8 cellular contexts compared by ENCODE assay signal in genomic region chr5:159310492-159310891, GRCh38. TPM values are rescaled to one million over a fixed set of nuclear protein-coding genes. Genes with fewer than 3 reads are reported as not detected.
DNase-seq lines count a peak whose midpoint lies in the region; ATAC-seq, FAIRE-seq and TF ChIP-seq lines count a peak whose summit lies in the region.

No MANE protein-coding gene starts in this region.

- H3K4me3 ChIP-seq in CD8-positive, alpha-beta memory T cell (ENCODE audit: low read length), result peak overlapping the region; percentile 35
- H3K4me3 ChIP-seq in Karpas-422 (ENCODE audit: low read length) (peak overlapping the region; percentile 37; the same call in 1 of the 2 replicates), transverse colon (peak overlapping the region in 3 of 4 donors; percentile 6 to 42 (median 9))

- no peaks in the 10 kb centered on the region for H3K9me3 ChIP-seq in CD8-positive, alpha-beta memory T cell (ENCODE audit: low read length)
- H3K9me3 ChIP-seq in Karpas-422 (ENCODE audit: low read length) (no peaks in the 10 kb centered on the region), transverse colon (no peaks in the 10 kb centered on the region)

- in situ Hi-C loops in transverse colon (cut with MboI; ENCODE audit: low pct_ligation_motif_present in 1 of 4, low pct_unique_long_range_greater_than_20kb in 1 of 4, low sequenced_read_pairs in 3 of 4), result loop anchor here in 2 of 4 donors (10.0 to 25.0 kb wide), 2 partner anchors 156 to 677 kb away; no protein-coding TSS in a partner anchor

- FAIRE-seq in frontal cortex (lab: Jason Lieb, UNC), result no peak

- peak overlapping the region; percentile 45 for H3K4me2 ChIP-seq in Karpas-422 (ENCODE audit: low read depth, low read length, poor library complexity, severe bottlenecking)

- H3K4me1 Mint-ChIP-seq in CD8-positive, alpha-beta memory T cell, result peaks cover 3 to 8% (median 5%) of the 10 kb centered on the region in 3 donors
- H3K4me1 Mint-ChIP-seq in activated naive CD8-positive, alpha-beta T cell (ENCODE audit: low read depth), result peaks cover 9% of the 10 kb centered on the region

- ATAC-seq in left lobe of liver, result peak; percentile 16

- POLR2A ChIA-PET in CD8-positive, alpha-beta memory T cell (lab: Charles Lee), result no interaction called here

- no peaks in the 10 kb centered on the region for H3K36me3 ChIP-seq in CD8-positive, alpha-beta memory T cell (ENCODE audit: insufficient read depth, low read length)
- H3K36me3 ChIP-seq in Karpas-422 (ENCODE audit: insufficient read depth, low read length) (no peaks in the 10 kb centered on the region), transverse colon (no peaks in the 10 kb centered on the region)

- WGBS in transverse colon (ENCODE audit: low coverage in 1 of 2), 2 donors, result 5 to 80% methylated on average over 1 to 27 of the region's 27 CpGs

- peaks cover 14% of the 10 kb centered on the region for H3K27me3 ChIP-seq in CD8-positive, alpha-beta memory T cell (ENCODE audit: insufficient read depth, low read length, poor library complexity, severe bottlenecking)
- H3K27me3 ChIP-seq in Karpas-422 (ENCODE audit: low read length), result no peaks in the 10 kb centered on the region
- H3K27me3 ChIP-seq in transverse colon, result peaks cover 37% of the 10 kb centered on the region

- peak in 1 of 5 donors; percentile 13 for DNase-seq in CD8-positive, alpha-beta memory T cell
- DNase-seq in Karpas-422 (peak; percentile 53), left lobe of liver (ENCODE audit: low spot score) (no peak), transverse colon (peak; percentile 55), frontal cortex (ENCODE audit: low spot score in 2 of 2) (no peak), erythroblast (lab: John Stamatoyannopoulos, UW) (no peak), OCI-M1 (lab: John Stamatoyannopoulos, UW) (no peak)

- CTCF ChIA-PET in CD8-positive, alpha-beta memory T cell (lab: Charles Lee), result interaction anchor here (0.8 to 1.9 kb wide), 3 partner anchors 11 to 154 kb away, joined by 3 to 8 read pairs (median 3); no protein-coding TSS in a partner anchor

- no peaks in the 10 kb centered on the region for H4K20me1 ChIP-seq in Karpas-422 (ENCODE audit: insufficient read depth, low read depth, low read length)

- H3K4me1 ChIP-seq in CD8-positive, alpha-beta memory T cell (ENCODE audit: insufficient read depth, low read length), result peaks cover 10% of the 10 kb centered on the region
- H3K4me1 ChIP-seq in Karpas-422 (ENCODE audit: low read length) (peaks cover 8% of the 10 kb centered on the region), transverse colon (peaks cover 0 to 11% (median 4%) of the 10 kb centered on the region in 4 donors)

- H3K9me3 Mint-ChIP-seq in CD8-positive, alpha-beta memory T cell, result no peaks in the 10 kb centered on the region
- no peaks in the 10 kb centered on the region for H3K9me3 Mint-ChIP-seq in activated naive CD8-positive, alpha-beta T cell (ENCODE audit: low read depth)

- H3K4me3 Mint-ChIP-seq in CD8-positive, alpha-beta memory T cell, result peak overlapping the region in 3 of 7 donors; percentile 33 to 68 (median 38)
- peak overlapping the region; percentile 43 for H3K4me3 Mint-ChIP-seq in activated naive CD8-positive, alpha-beta T cell

- no peak overlapping the region for H3K27ac Mint-ChIP-seq in CD8-positive, alpha-beta memory T cell
- no peak overlapping the region for H3K27ac Mint-ChIP-seq in activated naive CD8-positive, alpha-beta T cell

- H3K9me2 ChIP-seq in Karpas-422 (replicated peaks; ENCODE audit: insufficient read depth, low read length), result no peaks in the 10 kb centered on the region

- H3K36me3 Mint-ChIP-seq in CD8-positive, alpha-beta memory T cell, result peaks cover 0 to 1% (median 0%) of the 10 kb centered on the region in 3 donors
- no peaks in the 10 kb centered on the region for H3K36me3 Mint-ChIP-seq in activated naive CD8-positive, alpha-beta T cell

- no peak for TF ChIP-seq CTCF in transverse colon (IDR thresholded peaks at IDR 0.05)

- no peak overlapping the region for H3K9ac ChIP-seq in Karpas-422 (ENCODE audit: low read length)

- H3K27ac ChIP-seq in CD8-positive, alpha-beta memory T cell (ENCODE audit: low read depth, low read length), result no peak overlapping the region
- H3K27ac ChIP-seq in Karpas-422 (ENCODE audit: low read length), result no peak overlapping the region
- no peak overlapping the region for H3K27ac ChIP-seq in transverse colon

- no peak for TF ChIP-seq EP300 in transverse colon (IDR thresholded peaks at IDR 0.05; ENCODE audit: low read depth)

- TF ChIP-seq POLR2A in transverse colon (IDR thresholded peaks at IDR 0.05) (no peak), erythroblast (IDR thresholded peaks at IDR 0.05; ENCODE audit: low read length) (no peak)

- H3K79me2 ChIP-seq in Karpas-422 (ENCODE audit: low read length), result no peaks in the 10 kb centered on the region

- 0 out of 2 replicates have a peak overlapping the region, but pooled peaks have one; percentile 21 for H2AFZ ChIP-seq in Karpas-422 (ENCODE audit: low read length)

- intact Hi-C loops in transverse colon (cut with DNase I; ENCODE audit: low total_unique reads), result no loop called here

- peaks cover 1 to 53% of the 10 kb centered on the region in 2 donors for H3K27me3 Mint-ChIP-seq in CD8-positive, alpha-beta memory T cell
- H3K27me3 Mint-ChIP-seq in activated naive CD8-positive, alpha-beta T cell, result peaks cover 10% of the 10 kb centered on the region

RNA-seq across cellular contexts. Expression of gene IL12B, which starts 19.8 kb away (rescaled TPM):
- total RNA-seq in CD8-positive, alpha-beta memory T cell, result not detected
- not detected for polyA plus RNA-seq in CD8-positive, alpha-beta memory T cell
- total RNA-seq in Karpas-422 (2014; rRNA removed; shearing (Covaris generic); ENCODE audit: low replicate concordance), result not detected in 2 replicates
- total RNA-seq in left lobe of liver, result not detected
- total RNA-seq in transverse colon, result not detected
- not detected for total RNA-seq in frontal cortex

RNA-seq across cellular contexts. Expression of gene UBLCP1, which starts 47.4 kb away (rescaled TPM):
- total RNA-seq in CD8-positive, alpha-beta memory T cell, result 10 to 100 TPM; 41.8 to 44.4 TPM
- polyA plus RNA-seq in CD8-positive, alpha-beta memory T cell, result 59.0 TPM
- 15.8 and 36.2 TPM in 2 replicates for total RNA-seq in Karpas-422 (2014; rRNA removed; shearing (Covaris generic); ENCODE audit: low replicate concordance)
- total RNA-seq in left lobe of liver (5.9 TPM), transverse colon (10 to 100 TPM in 1 of 4 donors, 1 to 10 TPM in 3; 2.2 to 15.2 (median 8.8) TPM), frontal cortex (17.1 TPM)

Comparison
In these comparisons a context has a peak if more than half of its experiments do, and no peak if none do; other contexts are left out.
1. DNase-seq: peak in Karpas-422 (single experiment) and transverse colon (single experiment); none in left lobe of liver (single experiment), frontal cortex (0 of 2), erythroblast (0 of 2) and OCI-M1 (single experiment).
2. Peak in every context shown above with its lines, with median percentiles within 50 percentile points of each other: H3K4me3 ChIP-seq.